In the genomic region with DNA sequence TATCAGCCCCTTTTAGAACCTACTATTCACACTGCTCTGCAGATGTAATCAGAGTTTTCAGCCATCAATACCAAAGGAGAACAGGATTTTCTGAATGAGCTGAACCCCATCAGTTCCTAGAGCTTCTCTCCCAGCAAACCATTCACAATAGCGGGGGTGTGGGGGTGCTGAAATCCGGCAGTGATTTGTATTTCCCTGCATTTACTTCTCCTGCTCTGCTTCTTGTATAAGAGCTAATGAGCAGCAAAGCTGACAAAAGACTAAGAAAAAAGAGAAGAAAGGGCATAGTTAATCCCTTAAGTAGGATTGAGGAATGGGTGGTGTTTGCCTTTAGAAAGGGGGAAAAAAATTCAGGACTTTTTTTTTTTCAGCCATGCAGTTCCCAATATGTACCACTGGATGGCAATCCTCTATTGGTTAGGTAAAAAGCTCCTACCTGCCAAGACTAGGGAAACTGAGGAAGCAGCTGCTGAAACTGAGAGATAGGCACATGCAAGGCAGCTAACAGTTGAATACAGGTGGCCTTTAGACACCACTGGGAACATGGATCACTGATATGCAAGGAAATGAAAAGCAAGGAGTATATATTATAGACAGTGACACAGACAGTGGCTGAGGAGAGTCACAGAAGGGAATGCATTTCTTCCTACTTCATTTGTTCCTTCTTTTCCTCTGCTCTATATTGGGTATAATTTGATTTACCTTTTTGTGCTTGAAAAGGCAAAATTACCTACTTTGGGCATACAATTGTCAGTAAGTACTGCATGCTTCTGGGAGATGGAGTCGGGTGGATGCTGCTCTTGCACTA, we compare ENCODE assay signal across 9 cellular contexts.
DNase-seq lines count a peak whose midpoint lies in the region; ATAC-seq, FAIRE-seq and TF ChIP-seq lines count a peak whose summit lies in the region.
"Had no signal": no experiment of that assay in that cellular context is flagged by ENCODE, and none has a peak within 500 bp of the region (broad histone marks: within the 10 kb centered on the region; RNA-seq: fewer than 3 reads in every experiment).

No MANE protein-coding gene starts in this region.

- intact Hi-C loops in Caco-2 (cut with micrococcal nuclease; ENCODE audit: unreplicated experiment) (loop anchor here (2.0 to 5.0 kb wide), 3 partner anchors 200 to 432 kb away; no protein-coding TSS in a partner anchor), GM12878 (cut with micrococcal nuclease; ENCODE audit: unreplicated experiment) (loop anchor here (2.0 to 5.0 kb wide), 2 partner anchors 236 to 432 kb away; no protein-coding TSS in a partner anchor), lower lobe of right lung (cut with DNase I) (no loop called here)

- CTCF ChIA-PET in Caco-2 (lab: Charles Lee) (no interaction called here), HEK293 (lab: Yijun Ruan, JAX) (interaction anchor here (0.5 to 1.4 kb wide), 17 partner anchors 11 to 612 kb away, joined by 3 to 7 read pairs (median 4); no protein-coding TSS in a partner anchor), GM12878 (lab: Yijun Ruan, JAX) (interaction anchor here (0.8 to 1.2 kb wide), 3 partner anchors 193 to 236 kb away, joined by 3 read pairs; no protein-coding TSS in a partner anchor)
- CTCF ChIA-PET in activated CD8-positive, alpha-beta memory T cell treated with anti-CD3 and anti-CD28 coated beads, Interleukin-2, amount 10 ng/mL, durations not matched to agents 7 days and 5 days (lab: Charles Lee) = interaction anchor here (0.8 to 3.3 kb wide), 2 partner anchors 9 to 904 kb away, joined by 3 to 7 read pairs; no protein-coding TSS in a partner anchor

- H3K9ac ChIP-seq in GM12878 (ENCODE audit: control insufficient read depth, insufficient read depth, low read length) = no peak overlapping the region

- H3K4me1 Mint-ChIP-seq in Caco-2 (ENCODE audit: low read depth, unreplicated experiment) = peaks cover 6% of the 10 kb centered on the region
- H3K4me1 Mint-ChIP-seq in activated naive CD8-positive, alpha-beta T cell treated with anti-CD3 and anti-CD28 coated beads for 36 hours = peaks cover 15% of the 10 kb centered on the region
- peaks cover 53% of the 10 kb centered on the region for H3K4me1 Mint-ChIP-seq in activated CD8-positive, alpha-beta memory T cell treated with anti-CD3 and anti-CD28 coated beads, Interleukin-2, amount 10 ng/mL, durations not matched to agents 7 days and 5 days

- no peak for FAIRE-seq in GM12878 (lab: Jason Lieb, UNC)

- no peaks in the 10 kb centered on the region for H3K36me3 Mint-ChIP-seq in Caco-2 (ENCODE audit: insufficient read depth, unreplicated experiment)
- no peaks in the 10 kb centered on the region for H3K36me3 Mint-ChIP-seq in activated naive CD8-positive, alpha-beta T cell treated with anti-CD3 and anti-CD28 coated beads for 36 hours
- H3K36me3 Mint-ChIP-seq in activated CD8-positive, alpha-beta memory T cell treated with anti-CD3 and anti-CD28 coated beads, Interleukin-2, amount 10 ng/mL, durations not matched to agents 7 days and 5 days = no peaks in the 10 kb centered on the region

- RAD21 ChIA-PET in GM12878 (lab: Charles Lee; ENCODE audit: unreplicated experiment) = no interaction called here

- no peak for TF ChIP-seq EP300 in GM12878 (IDR thresholded peaks at IDR 0.05; ENCODE audit: borderline replicate concordance in 1 of 2, control insufficient read depth in 1 of 2, low read depth in 2 of 2, low read length in 2 of 2)

- peak; percentile 61 to 66 for TF ChIP-seq CTCF in Caco-2 (IDR thresholded peaks at IDR 0.05; ENCODE audit: insufficient read depth in 1 of 2, low read depth in 1 of 2, low read length in 1 of 2, severe bottlenecking in 1 of 2, unreplicated experiment in 1 of 2)
- no peak for TF ChIP-seq CTCF in HEK293 (tag by site-specific recombination; IDR thresholded peaks at IDR 0.05)
- TF ChIP-seq CTCF in GM12878 (IDR thresholded peaks at IDR 0.05 in 2 of 3, conservative IDR thresholded peaks at IDR 0.05 in 1 of 3; ENCODE audit: control insufficient read depth in 2 of 3, extremely low read depth in 1 of 3, insufficient read depth in 1 of 3, low read depth in 3 of 3, low read length in 3 of 3) = peak; percentile 39 to 60 (median 53); a peak in 5 of 6 replicates
- TF ChIP-seq CTCF in lower lobe of right lung (IDR thresholded peaks at IDR 0.05) = peak; percentile 39

- H3K27me3 ChIP-seq in Caco-2 (replicated peaks; ENCODE audit: control insufficient read depth, insufficient read depth, low read length) (no peaks in the 10 kb centered on the region), GM12878 (replicated peaks in 1 of 2; ENCODE audit: control insufficient read depth in 2 of 2, insufficient read depth in 2 of 2, low read length in 1 of 2) (no peaks in the 10 kb centered on the region), lower lobe of right lung (ENCODE audit: low read depth) (no peaks in the 10 kb centered on the region)

- ATAC-seq in GM12878 (no peak), lower lobe of right lung (no peak)
- no peak for ATAC-seq in activated CD8-positive, alpha-beta memory T cell treated with anti-CD3 and anti-CD28 coated beads, Interleukin-2, amount 10 ng/mL, durations not matched to agents 7 days and 5 days

- H3K27ac ChIP-seq in HEK293 (ENCODE audit: extremely low read depth, low read depth, low read length) (no peak overlapping the region), GM12878 (ENCODE audit: control insufficient read depth, insufficient read depth) (no peak overlapping the region), lower lobe of right lung (no peak overlapping the region)

- H3K27me3 Mint-ChIP-seq in Caco-2 (ENCODE audit: insufficient read depth, unreplicated experiment) = no peaks in the 10 kb centered on the region
- H3K27me3 Mint-ChIP-seq in activated naive CD8-positive, alpha-beta T cell treated with anti-CD3 and anti-CD28 coated beads for 36 hours = no peaks in the 10 kb centered on the region
- no peaks in the 10 kb centered on the region for H3K27me3 Mint-ChIP-seq in activated CD8-positive, alpha-beta memory T cell treated with anti-CD3 and anti-CD28 coated beads, Interleukin-2, amount 10 ng/mL, durations not matched to agents 7 days and 5 days

- H3K4me1 ChIP-seq in Caco-2 (no peaks in the 10 kb centered on the region), HEK293 (ENCODE audit: control insufficient read depth, insufficient read depth, low read length) (no peaks in the 10 kb centered on the region), GM12878 (ENCODE audit: control insufficient read depth, insufficient read depth, low read length) (no peaks in the 10 kb centered on the region), lower lobe of right lung (no peaks in the 10 kb centered on the region)

- H3K79me2 ChIP-seq in GM12878 (ENCODE audit: control insufficient read depth, insufficient read depth, low read length) = no peaks in the 10 kb centered on the region

- no peak overlapping the region for H3K27ac Mint-ChIP-seq in Caco-2 (ENCODE audit: unreplicated experiment)
- no peak overlapping the region for H3K27ac Mint-ChIP-seq in activated naive CD8-positive, alpha-beta T cell treated with anti-CD3 and anti-CD28 coated beads for 36 hours
- no peak overlapping the region for H3K27ac Mint-ChIP-seq in activated CD8-positive, alpha-beta memory T cell treated with anti-CD3 and anti-CD28 coated beads, Interleukin-2, amount 10 ng/mL, durations not matched to agents 7 days and 5 days

- POLR2A ChIA-PET in Caco-2 (lab: Charles Lee) = interaction anchor here (0.6 kb wide), 1 partner anchor 910 kb away, joined by 3 read pairs; no protein-coding TSS in a partner anchor
- POLR2A ChIA-PET in HEK293 (lab: Yijun Ruan, JAX) = no interaction called here
- POLR2A ChIA-PET in GM12878 (lab: Charles Lee) = interaction anchor here (0.6 kb wide), 1 partner anchor 14 kb away, joined by 4 read pairs; no protein-coding TSS in a partner anchor

- BruUV-seq in Caco-2 (replicated peaks; lab: Mats Ljungman, UMichigan) = no TSS peak
- BruUV-seq in GM12878 (replicated peaks; lab: Mats Ljungman, UMichigan) = no TSS peak

- no peaks in the 10 kb centered on the region for H3K9me3 ChIP-seq in Caco-2
- no peaks in the 10 kb centered on the region for H3K9me3 ChIP-seq in HEK293 (ENCODE audit: control insufficient read depth, insufficient read depth, low read depth, low read length)
- H3K9me3 ChIP-seq in GM12878 (replicated peaks; ENCODE audit: control insufficient read depth, insufficient read depth, low read length) = no peaks in the 10 kb centered on the region
- no peaks in the 10 kb centered on the region for H3K9me3 ChIP-seq in lower lobe of right lung

- H2AFZ ChIP-seq in GM12878 (ENCODE audit: control insufficient read depth, low read depth, low read length) = no peak overlapping the region

- H3K9me3 Mint-ChIP-seq in Caco-2 (ENCODE audit: unreplicated experiment) = no peaks in the 10 kb centered on the region
- H3K9me3 Mint-ChIP-seq in activated naive CD8-positive, alpha-beta T cell treated with anti-CD3 and anti-CD28 coated beads for 36 hours = no peaks in the 10 kb centered on the region
- no peaks in the 10 kb centered on the region for H3K9me3 Mint-ChIP-seq in activated CD8-positive, alpha-beta memory T cell treated with anti-CD3 and anti-CD28 coated beads, Interleukin-2, amount 10 ng/mL, durations not matched to agents 7 days and 5 days (ENCODE audit: low read depth)

- SMC1A ChIA-PET in GM12878 (lab: Charles Lee; ENCODE audit: uncharacterized antibody, unreplicated experiment) = interaction anchor here (0.6 to 1.3 kb wide), 3 partner anchors 9 to 65 kb away, joined by 3 read pairs; no protein-coding TSS in a partner anchor

- no peak overlapping the region for H3K4me2 ChIP-seq in GM12878 (ENCODE audit: control insufficient read depth, insufficient read depth)

- DNase-seq in Caco-2 (peak in 1 of 2 experiments; percentile 8), GM12878 (ENCODE audit: low read depth, low spot score) (no peak), lower lobe of right lung (no peak), HuH-7.5 (ENCODE audit: low spot score) (no peak)
- DNase-seq in activated naive CD8-positive, alpha-beta T cell treated with anti-CD3 and anti-CD28 coated beads for 36 hours = no peak
- no peak for DNase-seq in activated CD8-positive, alpha-beta memory T cell treated with anti-CD3 and anti-CD28 coated beads, Interleukin-2, amount 10 ng/mL, durations not matched to agents 7 days and 5 days
- no peak for DNase-seq in activated CD8-positive, alpha-beta memory T cell treated with anti-CD3 and anti-CD28 coated beads, Interleukin-2, amount 50 U/mL, for 48 hours
- DNase-seq: stimulated activated naive CD4-positive, alpha-beta T cell had no signal

- no peaks in the 10 kb centered on the region for H4K20me1 ChIP-seq in GM12878 (ENCODE audit: control insufficient read depth, insufficient read depth)

- in situ Hi-C loops in GM12878 (cut with MboI) = no loop called here

- no peak overlapping the region for H3K4me3 Mint-ChIP-seq in Caco-2 (ENCODE audit: unreplicated experiment)
- no peak overlapping the region for H3K4me3 Mint-ChIP-seq in activated naive CD8-positive, alpha-beta T cell treated with anti-CD3 and anti-CD28 coated beads for 36 hours
- no peak overlapping the region for H3K4me3 Mint-ChIP-seq in activated CD8-positive, alpha-beta memory T cell treated with anti-CD3 and anti-CD28 coated beads, Interleukin-2, amount 10 ng/mL, durations not matched to agents 7 days and 5 days

- H3K36me3 ChIP-seq in Caco-2 (ENCODE audit: control insufficient read depth, insufficient read depth, low read length) = no peaks in the 10 kb centered on the region
- H3K36me3 ChIP-seq in HEK293 (ENCODE audit: control insufficient read depth in 2 of 2, insufficient read depth in 1 of 2, low read length in 2 of 2) = no peaks in the 10 kb centered on the region
- no peaks in the 10 kb centered on the region for H3K36me3 ChIP-seq in GM12878 (ENCODE audit: control insufficient read depth in 2 of 2, insufficient read depth in 2 of 2, low read length in 1 of 2)
- H3K36me3 ChIP-seq in lower lobe of right lung = no peaks in the 10 kb centered on the region

- peak; percentile 51 for TF ChIP-seq RAD21 in GM12878 (IDR thresholded peaks at IDR 0.05; ENCODE audit: insufficient read depth, low read depth, low read length)

- 78% methylated on average over 3 of the region's 3 CpGs for WGBS in GM12878 (ENCODE audit: insufficient coverage, insufficient replicate concordance, low lambda C conversion rate, missing lambda C conversion rate)

- no peak for TF ChIP-seq POLR2A in GM12878 (IDR thresholded peaks at IDR 0.05; ENCODE audit: low read depth, low read length)

- no peak overlapping the region for H3K4me3 ChIP-seq in Caco-2 (ENCODE audit: low read depth, low read length)
- no peak overlapping the region for H3K4me3 ChIP-seq in HEK293 (ENCODE audit: low read depth, low read length)
- H3K4me3 ChIP-seq in GM12878 = no peak overlapping the region
- H3K4me3 ChIP-seq in lower lobe of right lung = no peak overlapping the region
